In the genomic region with DNA sequence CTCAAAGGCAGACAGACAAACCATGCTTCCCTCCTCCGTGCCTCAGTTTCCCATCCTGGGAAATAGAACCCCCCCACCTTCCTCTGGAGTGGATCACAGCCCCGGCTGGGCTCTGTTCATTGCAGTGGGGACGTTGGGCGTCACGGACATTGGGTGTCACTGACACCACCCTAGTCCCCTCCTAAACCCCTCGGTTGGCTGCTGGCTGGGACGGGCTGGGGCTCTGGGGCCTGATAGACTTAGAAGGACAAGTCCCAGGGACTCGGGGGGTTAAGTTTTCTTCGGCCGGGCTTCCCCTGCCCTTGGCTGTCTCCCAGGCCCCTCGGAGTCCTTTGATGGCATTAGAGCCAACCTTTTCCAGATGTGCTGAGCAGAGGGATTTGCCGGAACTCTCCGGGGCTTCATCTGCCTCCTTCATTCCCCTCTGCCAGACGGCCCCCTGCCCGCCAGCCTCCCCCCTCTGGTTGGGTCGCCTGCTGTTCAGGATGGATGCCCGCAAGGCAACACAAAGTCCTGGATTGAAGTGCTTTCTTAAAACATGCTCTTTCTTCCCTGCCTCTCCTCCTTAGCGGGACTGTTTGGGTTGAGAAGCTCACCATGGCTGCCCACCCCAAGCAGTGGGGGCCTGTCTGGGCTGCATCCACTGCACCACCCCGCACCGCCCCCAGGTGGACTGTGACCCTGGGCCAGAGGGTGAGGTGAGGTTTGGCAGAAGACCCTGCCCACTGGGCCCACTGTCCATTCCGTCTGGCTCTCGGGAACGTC, we compare ENCODE assay signal across 21 cellular contexts.
"Had no signal": no experiment of that assay in that cellular context is flagged by ENCODE, and none has a peak within 500 bp of the region (broad histone marks: within the 10 kb centered on the region; RNA-seq: fewer than 3 reads in every experiment).

No MANE protein-coding gene starts in this region.

- H3K4me1 Mint-ChIP-seq: activated CD4-positive, alpha-beta T cell treated with anti-CD3 and anti-CD28 coated beads, Interleukin-2, amount 10 ng/mL, durations not matched to agents 7 days and 5 days; central memory CD8-positive, alpha-beta T cell; memory B cell had no signal

- H3K4me3 Mint-ChIP-seq: activated CD4-positive, alpha-beta T cell treated with anti-CD3 and anti-CD28 coated beads, Interleukin-2, amount 10 ng/mL, durations not matched to agents 7 days and 5 days; activated T-helper 1 cell treated with anti-CD3 and anti-CD28 coated beads, Interleukin-12 subunit alpha, Interleukin-12 subunit beta, Interleukin-2, Interleukin-4 antibody, amounts not matched to agents 30 ng/mL and 10 ng/mL and 1 ng/mL, durations not matched to agents 14 hours and 24 hours and 36 hours; central memory CD8-positive, alpha-beta T cell; effector memory CD8-positive, alpha-beta T cell; memory B cell had no signal

- H3K27me3 ChIP-seq: pancreas had no signal

- H3K36me3 Mint-ChIP-seq: memory B cell had no signal

- H3K4me3 ChIP-seq: heart left ventricle, left lung, pancreas, thoracic aorta had no signal

- FAIRE-seq: islet of Langerhans, pancreas, TTC549 had no signal

- H3K27ac ChIP-seq: brain microvascular endothelial cell, epithelial cell of prostate, heart left ventricle, left lung, pancreas, thoracic aorta had no signal

- H3K4me1 ChIP-seq: heart left ventricle, left lung, pancreas had no signal

- H3K9me3 ChIP-seq: heart left ventricle, left lung, pancreas, thoracic aorta had no signal

- H3K27ac Mint-ChIP-seq: activated CD4-positive, alpha-beta T cell treated with anti-CD3 and anti-CD28 coated beads, Interleukin-2, amount 10 ng/mL, durations not matched to agents 7 days and 5 days; activated T-helper 1 cell treated with anti-CD3 and anti-CD28 coated beads, Interleukin-12 subunit alpha, Interleukin-12 subunit beta, Interleukin-2, Interleukin-4 antibody, amounts not matched to agents 30 ng/mL and 10 ng/mL and 1 ng/mL, durations not matched to agents 14 hours and 24 hours and 36 hours; memory B cell had no signal

- H3K36me3 ChIP-seq: brain microvascular endothelial cell, heart left ventricle, left lung, pancreas, thoracic aorta had no signal

- DNase-seq: activated CD4-positive, alpha-beta T cell treated with anti-CD3 and anti-CD28 coated beads, Interleukin-2, amount 10 ng/mL, durations not matched to agents 7 days and 5 days; activated CD4-positive, CD25-positive, alpha-beta regulatory T cell; activated CD8-positive, alpha-beta memory T cell treated with anti-CD3 and anti-CD28 coated beads, Interleukin-2, amount 50 U/mL, for 48 hours; activated naive CD4-positive, alpha-beta T cell; anterior cingulate cortex; brain microvascular endothelial cell; effector memory CD8-positive, alpha-beta T cell; foreskin melanocyte; heart left ventricle; pancreas; stimulated activated CD4-positive, alpha-beta T cell treated with anti-CD3 and anti-CD28 coated beads, Interleukin-12 subunit alpha, Interleukin-12 subunit beta, amount 100 ng/mL, for 4 hours; stimulated activated CD4-positive, alpha-beta T cell treated with anti-CD3 and anti-CD28 coated beads, Interleukin-2, amount 100 ng/mL, for 24 hours; SW 1271 had no signal

- H3K9me3 Mint-ChIP-seq: activated CD4-positive, alpha-beta T cell treated with anti-CD3 and anti-CD28 coated beads, Interleukin-2, amount 10 ng/mL, durations not matched to agents 7 days and 5 days; activated T-helper 1 cell treated with anti-CD3 and anti-CD28 coated beads, Interleukin-12 subunit alpha, Interleukin-12 subunit beta, Interleukin-2, Interleukin-4 antibody, amounts not matched to agents 30 ng/mL and 10 ng/mL and 1 ng/mL, durations not matched to agents 14 hours and 24 hours and 36 hours; central memory CD8-positive, alpha-beta T cell; effector memory CD8-positive, alpha-beta T cell; memory B cell had no signal
